In genomic region chr3:39013921-39014509, GRCh38 we compare ENCODE assay signal across 26 cellular contexts. TPM values are rescaled to one million over a fixed set of nuclear protein-coding genes. Genes with fewer than 3 reads are reported as not detected.
DNase-seq lines count a peak whose midpoint lies in the region; ATAC-seq and TF ChIP-seq lines count a peak whose summit lies in the region.
"Had no signal": no experiment of that assay in that cellular context is flagged by ENCODE, and none has a peak within 500 bp of the region (broad histone marks: within the 10 kb centered on the region; RNA-seq: fewer than 3 reads in every experiment).

No MANE protein-coding gene starts in this region.

- H3K79me2 ChIP-seq in mesendoderm (ENCODE audit: control insufficient read depth, insufficient read depth, low read length) = no peaks in the 10 kb centered on the region

- in situ Hi-C loops in SK-MEL-5 (cut with HindIII; ENCODE audit: low pct_unique_long_range_greater_than_20kb, low sequenced_read_pairs) = no loop called here

- no peak for TF ChIP-seq EP300 in tibial nerve (IDR thresholded peaks at IDR 0.05)

- peak overlapping the region; percentile 77 for H4K5ac ChIP-seq in mesendoderm (ENCODE audit: low read length)

- H3K27me3 Mint-ChIP-seq in activated naive CD4-positive, alpha-beta T cell treated with anti-CD3 and anti-CD28 coated beads, Interleukin-2, amount 10 ng/mL, durations not matched to agents 7 days and 5 days = peaks cover 32% of the 10 kb centered on the region

- no peak overlapping the region for H3K4me2 ChIP-seq in mesendoderm (ENCODE audit: low read length)
- H3K4me2 ChIP-seq: BLaER1 had no signal

- H3K4ac ChIP-seq in mesendoderm (ENCODE audit: low read depth, low read length) = no peak overlapping the region

- TF ChIP-seq CTCF in epithelial cell of esophagus (IDR thresholded peaks at IDR 0.05; ENCODE audit: insufficient read depth, low read depth, low read length, missing control alignments) (no peak), tibial nerve (IDR thresholded peaks at IDR 0.05) (no peak)

- H3K4me3 ChIP-seq in epithelial cell of esophagus (ENCODE audit: low read length) = no peak overlapping the region
- H3K4me3 ChIP-seq in mesendoderm (ENCODE audit: low read length) = no peak overlapping the region
- no peak overlapping the region for H3K4me3 ChIP-seq in tibial nerve
- H3K4me3 ChIP-seq: BLaER1, SJCRH30 had no signal

- no peak overlapping the region for H2BK5ac ChIP-seq in mesendoderm (ENCODE audit: low read length)

- no peak overlapping the region for H3K18ac ChIP-seq in mesendoderm (ENCODE audit: low read length)

- H3K27me3 ChIP-seq in mesendoderm (ENCODE audit: insufficient read depth, low read length, poor library complexity) (peaks cover 2% of the 10 kb centered on the region), tibial nerve (no peaks in the 10 kb centered on the region)
- H3K27me3 ChIP-seq: BLaER1, SJCRH30 had no signal

- CTCF ChIA-PET in activated naive CD4-positive, alpha-beta T cell treated with anti-CD3 and anti-CD28 coated beads, Interleukin-2, amount 10 ng/mL, durations not matched to agents 7 days and 5 days (lab: Charles Lee) = no interaction called here

- H2AK5ac ChIP-seq in mesendoderm (ENCODE audit: low read length) = no peak overlapping the region

- H3K9me3 Mint-ChIP-seq in activated naive CD4-positive, alpha-beta T cell treated with anti-CD3 and anti-CD28 coated beads, Interleukin-2, amount 10 ng/mL, durations not matched to agents 7 days and 5 days = no peaks in the 10 kb centered on the region

- H3K36me3 ChIP-seq in mesendoderm (ENCODE audit: control insufficient read depth, insufficient read depth, low read length) = no peaks in the 10 kb centered on the region
- no peaks in the 10 kb centered on the region for H3K36me3 ChIP-seq in tibial nerve
- H3K36me3 ChIP-seq: BLaER1, SJCRH30 had no signal

- no peak overlapping the region for H2BK15ac ChIP-seq in mesendoderm (replicated peaks; ENCODE audit: low read depth)

- H4K8ac ChIP-seq in mesendoderm (ENCODE audit: low read depth, low read length) = no peak overlapping the region

- no peaks in the 10 kb centered on the region for H3K36me3 Mint-ChIP-seq in activated naive CD4-positive, alpha-beta T cell treated with anti-CD3 and anti-CD28 coated beads, Interleukin-2, amount 10 ng/mL, durations not matched to agents 7 days and 5 days
- H3K36me3 Mint-ChIP-seq: CD4-positive, CD25-positive, alpha-beta regulatory T cell had no signal

- H3K4me1 Mint-ChIP-seq in activated naive CD4-positive, alpha-beta T cell treated with anti-CD3 and anti-CD28 coated beads, Interleukin-2, amount 10 ng/mL, durations not matched to agents 7 days and 5 days = no peaks in the 10 kb centered on the region
- H3K4me1 Mint-ChIP-seq: CD4-positive, CD25-positive, alpha-beta regulatory T cell had no signal

- H3K4me1 ChIP-seq in mesendoderm (ENCODE audit: control insufficient read depth, low read depth, low read length) (peaks cover 3% of the 10 kb centered on the region), tibial nerve (no peaks in the 10 kb centered on the region)
- H3K4me1 ChIP-seq: BLaER1, SJCRH30 had no signal

- no peak overlapping the region for H2BK120ac ChIP-seq in mesendoderm (ENCODE audit: low read depth, low read length)

- DNase-seq in COLO829 (ENCODE audit: low spot score) = peak; percentile 35
- peak; percentile 98 for DNase-seq in SK-MEL-5 (ENCODE audit: low read depth, low spot score)
- DNase-seq in epithelial cell of esophagus (ENCODE audit: low read depth) = peak; percentile 21
- DNase-seq in mesendoderm = no peak
- DNase-seq in tibial nerve (ENCODE audit: low spot score in 2 of 2) = no peak
- DNase-seq in activated naive CD4-positive, alpha-beta T cell treated with anti-CD3 and anti-CD28 coated beads, Interleukin-2, amount 10 ng/mL, durations not matched to agents 7 days and 5 days = no peak
- DNase-seq: CD4-positive, CD25-positive, alpha-beta regulatory T cell; Karpas-422; NCI-H1092 treated with DMSO at 0.1 percent for 48 hours; NCI-H1436; NCI-H187; NCI-H2081 treated with DMSO at 0.1 percent for 48 hours; NCI-H2171; NCI-H226; NCI-H510A treated with DMSO at 0.1 percent for 48 hours; NCI-H774; SJCRH30 had no signal

- no peak overlapping the region for H3K4me3 Mint-ChIP-seq in activated naive CD4-positive, alpha-beta T cell treated with anti-CD3 and anti-CD28 coated beads, Interleukin-2, amount 10 ng/mL, durations not matched to agents 7 days and 5 days
- H3K4me3 Mint-ChIP-seq: CD4-positive, CD25-positive, alpha-beta regulatory T cell had no signal

- no peak for TF ChIP-seq POLR2A in tibial nerve (IDR thresholded peaks at IDR 0.05)

- H3K56ac ChIP-seq in mesendoderm (ENCODE audit: low read length) = no peak overlapping the region

- H3K79me1 ChIP-seq in mesendoderm (ENCODE audit: low read length) = no peaks in the 10 kb centered on the region

- WGBS in mesendoderm (ENCODE audit: extremely low coverage, insufficient coverage, low lambda C conversion rate) = no CpG with 5 or more reads among the region's 4 CpGs
- 60 to 65% methylated on average over 4 of the region's 4 CpGs for WGBS in tibial nerve, 2 donors

- ATAC-seq in HG02981 (IDR thresholded peaks at IDR 0.05; ENCODE audit: unreplicated experiment) = no peak
- ATAC-seq: HCT116, Right ventricle myocardium inferior had no signal

- H3K23ac ChIP-seq in mesendoderm (ENCODE audit: low read length) = no peak overlapping the region

- no peaks in the 10 kb centered on the region for H3K9me3 ChIP-seq in tibial nerve
- H3K9me3 ChIP-seq: BLaER1, SJCRH30 had no signal

- no peak overlapping the region for H3K27ac Mint-ChIP-seq in activated naive CD4-positive, alpha-beta T cell treated with anti-CD3 and anti-CD28 coated beads, Interleukin-2, amount 10 ng/mL, durations not matched to agents 7 days and 5 days
- H3K27ac Mint-ChIP-seq: CD4-positive, CD25-positive, alpha-beta regulatory T cell had no signal

- no peak overlapping the region for H3K9ac ChIP-seq in mesendoderm (ENCODE audit: low read length)
- H3K9ac ChIP-seq: BLaER1 had no signal

- H3K27ac ChIP-seq in mesendoderm (ENCODE audit: low read depth, low read length) = no peak overlapping the region
- H3K27ac ChIP-seq in tibial nerve = no peak overlapping the region
- H3K27ac ChIP-seq: BLaER1, SJCRH30 had no signal

RNA-seq across cellular contexts. Expression of gene SCN11A, which starts 37.7 kb away (rescaled TPM):
- total RNA-seq in SK-MEL-5 (2014; rRNA removed; shearing (Covaris generic)) = not detected in 2 replicates
- not detected in 2 replicates for polyA plus RNA-seq in SK-MEL-5 (2015; cell fraction: cytosol; rRNA removed)
- polyA plus RNA-seq in SK-MEL-5 (2015; cell fraction: nucleus; rRNA removed) = not detected in 2 replicates
- 0.07 TPM for polyA plus RNA-seq in mesendoderm (2013, experiment 1 of 2)
- 0.07 TPM for polyA plus RNA-seq in mesendoderm (2013, experiment 2 of 2)
- under 1 TPM; 0.21 to 0.98 (median 0.59) TPM for total RNA-seq in tibial nerve
- total RNA-seq: A172; CD4-positive, CD25-positive, alpha-beta regulatory T cell; Daoy; G401; H4; HT-29 had no signal

RNA-seq across cellular contexts. Expression of gene WDR48, which starts 37.8 kb away (rescaled TPM):
- 31.0 and 33.7 TPM in 2 replicates for total RNA-seq in SK-MEL-5 (2014; rRNA removed; shearing (Covaris generic))
- 17.8 and 24.0 TPM in 2 replicates for polyA plus RNA-seq in SK-MEL-5 (2015; cell fraction: cytosol; rRNA removed)
- 77.5 and 78.3 TPM in 2 replicates for polyA plus RNA-seq in SK-MEL-5 (2015; cell fraction: nucleus; rRNA removed)
- 30.5 TPM for polyA plus RNA-seq in mesendoderm (2013, experiment 1 of 2)
- 30.2 TPM for polyA plus RNA-seq in mesendoderm (2013, experiment 2 of 2)
- 10 to 100 TPM; 25.2 to 42.6 (median 36.5) TPM for total RNA-seq in tibial nerve

Comparison
In these comparisons a context has a peak if more than half of its experiments do, and no peak if none do; other contexts are left out.
1. DNase-seq: peak in COLO829 (single experiment), SK-MEL-5 (single experiment) and epithelial cell of esophagus (single experiment); none in mesendoderm (single experiment), tibial nerve (0 of 2) and activated naive CD4-positive, alpha-beta T cell treated with anti-CD3 and anti-CD28 coated beads, Interleukin-2, amount 10 ng/mL, durations not matched to agents 7 days and 5 days (single experiment).